In the genomic region with DNA sequence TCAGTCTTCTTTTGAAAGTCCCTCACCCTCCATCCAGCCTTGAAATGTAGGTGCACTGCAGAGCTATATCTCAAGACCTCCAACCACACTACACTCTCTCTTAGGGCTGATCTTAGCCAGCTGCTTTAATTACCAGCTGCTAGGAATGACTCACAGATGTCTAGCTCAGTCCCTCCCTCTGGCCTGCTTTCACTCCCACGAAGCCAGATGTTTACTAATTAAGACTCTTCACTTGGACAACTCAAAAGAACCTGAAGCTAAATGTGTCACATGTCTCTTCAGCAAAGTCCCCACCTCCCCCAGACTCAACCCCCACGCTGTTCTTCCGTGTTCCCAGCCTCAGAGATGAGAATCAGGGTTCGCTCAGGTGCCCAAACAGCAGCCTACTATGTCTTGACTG, we compare ENCODE assay signal across 9 cellular contexts. TPM values are rescaled to one million over a fixed set of nuclear protein-coding genes. Genes with fewer than 3 reads are reported as not detected.
DNase-seq lines count a peak whose midpoint lies in the region; ATAC-seq, FAIRE-seq and TF ChIP-seq lines count a peak whose summit lies in the region.
"Had no signal": no experiment of that assay in that cellular context is flagged by ENCODE, and none has a peak within 500 bp of the region (broad histone marks: within the 10 kb centered on the region; RNA-seq: fewer than 3 reads in every experiment).

No MANE protein-coding gene starts in this region.

- ATAC-seq in GM18502 (IDR thresholded peaks at IDR 0.05; ENCODE audit: poor library complexity, unreplicated experiment): no peak

- no peaks in the 10 kb centered on the region for H3K9me3 Mint-ChIP-seq in activated naive CD4-positive, alpha-beta T cell treated with anti-CD3 and anti-CD28 coated beads, Interleukin-2, amount 50 U/mL, for 24 hours

- H3F3A ChIP-seq in smooth muscle cell (ENCODE audit: low read depth): peaks cover 8% of the 10 kb centered on the region

- H3K36me3 ChIP-seq in smooth muscle cell (ENCODE audit: low read depth): peaks cover 18% of the 10 kb centered on the region

- peaks cover 50% of the 10 kb centered on the region for H3K79me2 ChIP-seq in smooth muscle cell (ENCODE audit: low read depth)

- 27% methylated on average over 4 of the region's 4 CpGs for WGBS in smooth muscle cell (ENCODE audit: low lambda C conversion rate)

- H3K27me3 ChIP-seq in smooth muscle cell (ENCODE audit: low read depth): no peaks in the 10 kb centered on the region

- no peak for FAIRE-seq in RCC 7860 (lab: Jason Lieb, UNC)

- peak overlapping the region; percentile 70 for H3K4me2 ChIP-seq in smooth muscle cell

- H3K9me3 ChIP-seq in smooth muscle cell (replicated peaks; ENCODE audit: low read depth): no peaks in the 10 kb centered on the region

- H3K4me3 Mint-ChIP-seq in activated naive CD4-positive, alpha-beta T cell treated with anti-CD3 and anti-CD28 coated beads, Interleukin-2, amount 50 U/mL, for 24 hours: peak overlapping the region; percentile 16

- H3K4me3 ChIP-seq in fibroblast of mammary gland (ENCODE audit: control insufficient read depth, low read depth, low read length) (no peak overlapping the region), smooth muscle cell (no peak overlapping the region)

- H2AFZ ChIP-seq in smooth muscle cell (ENCODE audit: low read depth): no peak overlapping the region

- peak overlapping the region; percentile 75 for H3K27ac ChIP-seq in smooth muscle cell (ENCODE audit: low read depth)
- H3K27ac ChIP-seq: VCaP had no signal

- H3K9ac ChIP-seq in smooth muscle cell (ENCODE audit: low read depth): no peak overlapping the region

- no peaks in the 10 kb centered on the region for H3K27me3 Mint-ChIP-seq in activated naive CD4-positive, alpha-beta T cell treated with anti-CD3 and anti-CD28 coated beads, Interleukin-2, amount 50 U/mL, for 24 hours

- TF ChIP-seq CTCF in fibroblast of mammary gland (conservative IDR thresholded peaks at IDR 0.05; ENCODE audit: control insufficient read depth, insufficient read depth, low read depth, low read length): no peak
- no peak for TF ChIP-seq CTCF in smooth muscle cell (IDR thresholded peaks at IDR 0.05; ENCODE audit: borderline replicate concordance, insufficient read depth, poor library complexity, severe bottlenecking)

- H3K36me3 Mint-ChIP-seq in activated naive CD4-positive, alpha-beta T cell treated with anti-CD3 and anti-CD28 coated beads, Interleukin-2, amount 50 U/mL, for 24 hours: peaks cover 12% of the 10 kb centered on the region

- no peak overlapping the region for H3K27ac Mint-ChIP-seq in activated naive CD4-positive, alpha-beta T cell treated with anti-CD3 and anti-CD28 coated beads, Interleukin-2, amount 50 U/mL, for 24 hours

- peaks cover 69% of the 10 kb centered on the region for H4K20me1 ChIP-seq in smooth muscle cell (ENCODE audit: low read depth)

- peaks cover 15% of the 10 kb centered on the region for H3K4me1 ChIP-seq in smooth muscle cell (ENCODE audit: low read depth)

- H3K4me1 Mint-ChIP-seq in activated naive CD4-positive, alpha-beta T cell treated with anti-CD3 and anti-CD28 coated beads, Interleukin-2, amount 50 U/mL, for 24 hours: peaks cover 48% of the 10 kb centered on the region

- no peak for DNase-seq in activated naive CD4-positive, alpha-beta T cell treated with anti-CD3 and anti-CD28 coated beads, Interleukin-2, amount 50 U/mL, for 16 hours
- DNase-seq in OCI-M1 (lab: John Stamatoyannopoulos, UW): peak; percentile 74
- peak; percentile 87 for DNase-seq in fibroblast of mammary gland (ENCODE audit: low read depth)
- DNase-seq in smooth muscle cell (lab: John Stamatoyannopoulos, UW; ENCODE audit: unreplicated experiment): no peak
- no peak for DNase-seq in DMS79 treated with DMSO at 0.1 percent for 48 hours (lab: John Stamatoyannopoulos, UW)
- no peak for DNase-seq in RCC 7860 (ENCODE audit: low spot score)

RNA-seq across cellular contexts. Expression of a gene that starts 2.6 kb away (rescaled TPM):
- total RNA-seq in smooth muscle cell: 61.9 and 78.5 TPM in 2 replicates
- 47.1 and 47.6 TPM in 2 replicates for polyA plus RNA-seq in smooth muscle cell

RNA-seq across cellular contexts. Expression of a gene that starts 2.8 kb away (rescaled TPM):
- 8.6 and 12.4 TPM in 2 replicates for total RNA-seq in smooth muscle cell
- polyA plus RNA-seq in smooth muscle cell: 5.2 and 9.8 TPM in 2 replicates

Comparison
In these comparisons a context has a peak if more than half of its experiments do, and no peak if none do; other contexts are left out.
1. DNase-seq: peak in OCI-M1 (single experiment) and fibroblast of mammary gland (single experiment); none in activated naive CD4-positive, alpha-beta T cell treated with anti-CD3 and anti-CD28 coated beads, Interleukin-2, amount 50 U/mL, for 16 hours (single experiment), smooth muscle cell (single experiment), DMS79 treated with DMSO at 0.1 percent for 48 hours (single experiment) and RCC 7860 (single experiment).